In the genomic region with DNA sequence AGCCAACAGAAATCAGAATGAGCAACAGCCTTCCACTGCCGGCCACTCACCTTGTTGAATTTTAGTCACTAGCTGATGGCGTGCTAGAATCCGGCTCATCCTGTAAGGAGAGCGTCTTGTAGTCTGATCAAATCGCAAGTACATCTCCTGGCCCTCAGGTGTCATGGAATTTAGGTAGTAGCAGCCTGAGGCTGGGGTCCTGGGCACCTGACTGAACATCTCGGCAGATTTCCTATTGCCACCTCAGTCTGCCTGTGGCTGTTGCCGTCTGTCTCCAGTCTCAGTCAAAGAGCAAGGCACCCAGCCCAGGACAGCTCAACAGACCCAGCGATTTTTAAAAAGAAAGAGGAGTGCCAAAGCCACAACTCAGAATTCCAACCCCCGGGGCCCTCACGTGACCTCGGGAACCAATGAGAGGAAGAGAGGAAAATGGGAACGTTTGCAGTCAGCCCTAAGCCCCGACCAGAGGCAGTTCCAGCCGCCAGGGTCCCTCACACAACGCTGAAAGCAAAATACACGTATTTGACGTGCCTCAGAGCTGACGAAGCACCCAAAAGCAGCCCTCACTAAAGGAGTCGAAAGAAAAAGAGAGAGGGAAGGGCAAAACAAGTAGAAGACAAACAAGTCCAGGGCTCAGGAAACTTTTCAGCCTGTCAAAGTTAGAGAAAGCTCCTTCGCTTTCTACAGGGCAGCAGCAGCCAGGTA, we compare ENCODE assay signal across 8 cellular contexts. TPM values are rescaled to one million over a fixed set of nuclear protein-coding genes. Genes with fewer than 3 reads are reported as not detected.
DNase-seq lines count a peak whose midpoint lies in the region; ATAC-seq and TF ChIP-seq lines count a peak whose summit lies in the region.

A gene with protein sequence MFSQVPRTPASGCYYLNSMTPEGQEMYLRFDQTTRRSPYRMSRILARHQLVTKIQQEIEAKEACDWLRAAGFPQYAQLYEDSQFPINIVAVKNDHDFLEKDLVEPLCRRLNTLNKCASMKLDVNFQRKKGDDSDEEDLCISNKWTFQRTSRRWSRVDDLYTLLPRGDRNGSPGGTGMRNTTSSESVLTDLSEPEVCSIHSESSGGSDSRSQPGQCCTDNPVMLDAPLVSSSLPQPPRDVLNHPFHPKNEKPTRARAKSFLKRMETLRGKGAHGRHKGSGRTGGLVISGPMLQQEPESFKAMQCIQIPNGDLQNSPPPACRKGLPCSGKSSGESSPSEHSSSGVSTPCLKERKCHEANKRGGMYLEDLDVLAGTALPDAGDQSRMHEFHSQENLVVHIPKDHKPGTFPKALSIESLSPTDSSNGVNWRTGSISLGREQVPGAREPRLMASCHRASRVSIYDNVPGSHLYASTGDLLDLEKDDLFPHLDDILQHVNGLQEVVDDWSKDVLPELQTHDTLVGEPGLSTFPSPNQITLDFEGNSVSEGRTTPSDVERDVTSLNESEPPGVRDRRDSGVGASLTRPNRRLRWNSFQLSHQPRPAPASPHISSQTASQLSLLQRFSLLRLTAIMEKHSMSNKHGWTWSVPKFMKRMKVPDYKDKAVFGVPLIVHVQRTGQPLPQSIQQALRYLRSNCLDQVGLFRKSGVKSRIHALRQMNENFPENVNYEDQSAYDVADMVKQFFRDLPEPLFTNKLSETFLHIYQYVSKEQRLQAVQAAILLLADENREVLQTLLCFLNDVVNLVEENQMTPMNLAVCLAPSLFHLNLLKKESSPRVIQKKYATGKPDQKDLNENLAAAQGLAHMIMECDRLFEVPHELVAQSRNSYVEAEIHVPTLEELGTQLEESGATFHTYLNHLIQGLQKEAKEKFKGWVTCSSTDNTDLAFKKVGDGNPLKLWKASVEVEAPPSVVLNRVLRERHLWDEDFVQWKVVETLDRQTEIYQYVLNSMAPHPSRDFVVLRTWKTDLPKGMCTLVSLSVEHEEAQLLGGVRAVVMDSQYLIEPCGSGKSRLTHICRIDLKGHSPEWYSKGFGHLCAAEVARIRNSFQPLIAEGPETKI (minus strand): TSS at position 336 of the 705 bp plus-strand sequence. CDS start 117 bp downstream, at position 219.

- H3K9me3 ChIP-seq in adrenal gland (replicated peaks in 1 of 3) (no peaks in the 10 kb centered on the region), neuronal stem cell (replicated peaks in 1 of 2; ENCODE audit: control insufficient read depth in 2 of 2, insufficient read depth in 1 of 2, low read depth in 1 of 2, low read length in 2 of 2) (no peaks in the 10 kb centered on the region)

- H3K14ac ChIP-seq in neuronal stem cell (ENCODE audit: low read length), result no peak within 1 kb of the TSS

- no peak within 1 kb of the TSS for H3K4ac ChIP-seq in neuronal stem cell (ENCODE audit: low read length)

- ATAC-seq in HG02610 (IDR thresholded peaks at IDR 0.05; ENCODE audit: unreplicated experiment), result peak; percentile 78
- ATAC-seq in Right ventricle myocardium superior (ENCODE audit: poor library complexity), result peak; percentile 91
- ATAC-seq in HG02970 (IDR thresholded peaks at IDR 0.05; ENCODE audit: low FRiP score, unreplicated experiment), result no peak

- no peak within 1 kb of the TSS for H4K91ac ChIP-seq in neuronal stem cell (ENCODE audit: low read depth, low read length, poor library complexity)

- TF ChIP-seq CTCF in GM10266 (IDR thresholded peaks at IDR 0.05; ENCODE audit: control insufficient read depth, insufficient read depth, low read depth, missing control alignments) (no peak), adrenal gland (IDR thresholded peaks at IDR 0.05) (peak in 5 of 6 experiments; percentile 32 to 68 (median 61))

- DNase-seq in A172 (ENCODE audit: low spot score) (peak; percentile 96), GM10266 (ENCODE audit: extremely low spot score) (peak; percentile 23), NCI-H2107 treated with DMSO at 0.1 percent for 48 hours (lab: John Stamatoyannopoulos, UW; ENCODE audit: unreplicated experiment) (peak; percentile 21), adrenal gland (peak; percentile 93 to 98 (median 97)), Right ventricle myocardium superior (peak; percentile 95), neuronal stem cell (ENCODE audit: low spot score) (peak; percentile 78)

- peak; percentile 89 to 98 for TF ChIP-seq POLR2A in adrenal gland (IDR thresholded peaks at IDR 0.05)

- H2AFZ ChIP-seq in neuronal stem cell (ENCODE audit: low read length), result peak within 1 kb of the TSS; percentile 93

- H3K27me3 ChIP-seq in adrenal gland, result no peaks in the 10 kb centered on the region
- H3K27me3 ChIP-seq in neuronal stem cell (ENCODE audit: control insufficient read depth in 3 of 3, insufficient read depth in 3 of 3, low read depth in 1 of 3, low read length in 3 of 3), result no peaks in the 10 kb centered on the region

- H2BK15ac ChIP-seq in neuronal stem cell (ENCODE audit: low read length), result no peak within 1 kb of the TSS

- no peak within 1 kb of the TSS for H3K23ac ChIP-seq in neuronal stem cell (ENCODE audit: low read depth, low read length, poor library complexity)

- peak within 1 kb of the TSS; percentile 84 for H3K4me2 ChIP-seq in neuronal stem cell (ENCODE audit: insufficient read depth, low read length, poor library complexity, severe bottlenecking)

- WGBS in adrenal gland, 4 donors, result 0 to 2% (median 1%) methylated on average over 19 to 20 of the region's 20 CpGs
- no CpG with 5 or more reads among the region's 20 CpGs for WGBS in neuronal stem cell (ENCODE audit: extremely low coverage in 2 of 2, insufficient read length in 2 of 2, insufficient replicate concordance in 1 of 2), 2 donors

- no peak within 1 kb of the TSS for H4K8ac ChIP-seq in neuronal stem cell (ENCODE audit: low read depth, low read length)

- H3K27ac ChIP-seq in adrenal gland, result peak within 1 kb of the TSS; percentile 91 to 97 (median 93)
- H3K27ac ChIP-seq in neuronal stem cell (replicated peaks; ENCODE audit: low read length), result peak within 1 kb of the TSS; percentile 52

- H3K18ac ChIP-seq in neuronal stem cell (ENCODE audit: low read length), result peak within 1 kb of the TSS; percentile 31

- intact Hi-C loops in adrenal gland (cut with DNase I), result no loop called here
- intact Hi-C loops in Right ventricle myocardium superior (cut with DNase I), result loop anchor here (2.0 to 10.0 kb wide), 3 partner anchors 51 to 259 kb away; no protein-coding TSS in a partner anchor

- H3K9ac ChIP-seq in neuronal stem cell (ENCODE audit: low read depth, low read length, poor library complexity), result no peak within 1 kb of the TSS

- H3K36me3 ChIP-seq in adrenal gland (replicated peaks in 1 of 2) (no peaks in the 10 kb centered on the region), neuronal stem cell (replicated peaks in 1 of 2; ENCODE audit: control insufficient read depth in 2 of 2, insufficient read depth in 2 of 2, low read length in 2 of 2) (no peaks in the 10 kb centered on the region)

- H2BK5ac ChIP-seq in neuronal stem cell (ENCODE audit: low read length), result no peak within 1 kb of the TSS

- H2BK120ac ChIP-seq in neuronal stem cell (ENCODE audit: low read depth, low read length), result no peak within 1 kb of the TSS

- H3K79me1 ChIP-seq in neuronal stem cell (ENCODE audit: low read depth, low read length), result no peaks in the 10 kb centered on the region

- no peak within 1 kb of the TSS for H2AK5ac ChIP-seq in neuronal stem cell (ENCODE audit: low read depth, low read length)

- no peak within 1 kb of the TSS for H2BK12ac ChIP-seq in neuronal stem cell (ENCODE audit: low read length)

- H3K4me3 ChIP-seq in adrenal gland (peak within 1 kb of the TSS; percentile 41 to 72 (median 57)), neuronal stem cell (ENCODE audit: low read length in 2 of 2) (peak within 1 kb of the TSS; percentile 56 to 69)

- H3K4me1 ChIP-seq in adrenal gland (replicated peaks in 1 of 2) (peaks cover 9 to 31% of the 10 kb centered on the region in 2 donors), neuronal stem cell (ENCODE audit: control insufficient read depth in 2 of 2, insufficient read depth in 1 of 2, low read depth in 1 of 2, low read length in 2 of 2) (peaks cover 2% of the 10 kb centered on the region in 2 donors)

RNA-seq across cellular contexts. Expression of the gene that starts here (rescaled TPM):
- 8.3 and 9.0 TPM in 2 replicates for total RNA-seq in A172 (2014; rRNA removed; shearing (Covaris generic))
- total RNA-seq in adrenal gland, result 10 to 100 TPM; 14.6 to 79.8 (median 40.2) TPM
- polyA plus RNA-seq in adrenal gland, result 10 to 100 TPM; 10.5 to 14.4 (median 13.1) TPM
- 36.4 TPM for total RNA-seq in Right ventricle myocardium superior
- 1.4 TPM for polyA plus RNA-seq in neuronal stem cell (2013, experiment 1 of 2)
- 1.4 TPM for polyA plus RNA-seq in neuronal stem cell (2013, experiment 2 of 2)

Comparison
In these comparisons a context has a peak if more than half of its experiments do, and no peak if none do; other contexts are left out.
1. DNase-seq: peak in every context shown above with its lines; median percentile 97 in adrenal gland; 96 in A172; 95 in Right ventricle myocardium superior; 78 in neuronal stem cell; 23 in GM10266; 21 in NCI-H2107 treated with DMSO at 0.1 percent for 48 hours.